Comparison of ENCODE assay signal across 23 cellular contexts in genomic region chr3:178562869-178563232, GRCh38. TPM values are rescaled to one million over a fixed set of nuclear protein-coding genes. Genes with fewer than 3 reads are reported as not detected.
DNase-seq lines count a peak whose midpoint lies in the region; ATAC-seq and TF ChIP-seq lines count a peak whose summit lies in the region.
"Had no signal": no experiment of that assay in that cellular context is flagged by ENCODE, and none has a peak within 500 bp of the region (broad histone marks: within the 10 kb centered on the region; RNA-seq: fewer than 3 reads in every experiment).

No MANE protein-coding gene starts in this region.

- CTCF ChIA-PET in BJ (lab: Yijun Ruan, JAX) = no interaction called here
- CTCF ChIA-PET in CD4-positive, alpha-beta memory T cell (lab: Charles Lee; ENCODE audit: partially characterized antibody) = no interaction called here

- H3K9ac ChIP-seq in endocrine pancreas (ENCODE audit: control insufficient read depth, insufficient read depth, low read length) = no peak overlapping the region
- H3K9ac ChIP-seq in mesenchymal stem cell (ENCODE audit: low read length) = no peak overlapping the region

- H3K79me1 ChIP-seq in mesenchymal stem cell (replicated peaks; ENCODE audit: low read length, poor library complexity, severe bottlenecking) = no peaks in the 10 kb centered on the region

- H3K9me3 Mint-ChIP-seq in CD4-positive, alpha-beta memory T cell = no peaks in the 10 kb centered on the region

- H4K8ac ChIP-seq in mesenchymal stem cell (ENCODE audit: low read length) = no peak overlapping the region

- POLR2A ChIA-PET in BJ (lab: Charles Lee) = no interaction called here
- POLR2A ChIA-PET in CD4-positive, alpha-beta memory T cell (lab: Charles Lee; ENCODE audit: partially characterized antibody) = no interaction called here

- H3K27ac ChIP-seq in mesenchymal stem cell (ENCODE audit: low read length, poor library complexity, severe bottlenecking) = no peak overlapping the region
- H3K27ac ChIP-seq in CD4-positive, alpha-beta memory T cell (ENCODE audit: low read depth, low read length) = no peak overlapping the region
- H3K27ac ChIP-seq: colonic mucosa, PC-9 had no signal

- H3K27me3 ChIP-seq in BJ (ENCODE audit: control insufficient read depth, insufficient read depth, low read length) = no peaks in the 10 kb centered on the region
- H3K27me3 ChIP-seq in endocrine pancreas (ENCODE audit: control insufficient read depth, insufficient read depth, low read length) = no peaks in the 10 kb centered on the region
- no peaks in the 10 kb centered on the region for H3K27me3 ChIP-seq in mesenchymal stem cell (ENCODE audit: control insufficient read depth in 1 of 2, insufficient read depth in 1 of 2, low read length in 2 of 2)
- H3K27me3 ChIP-seq in CD4-positive, alpha-beta memory T cell (ENCODE audit: insufficient read depth, low read length) = no peaks in the 10 kb centered on the region
- H3K27me3 ChIP-seq: colonic mucosa had no signal

- no peak overlapping the region for H2BK12ac ChIP-seq in mesenchymal stem cell (ENCODE audit: low read length in 2 of 2)

- peaks cover 36% of the 10 kb centered on the region for H3K4me1 ChIP-seq in endocrine pancreas (ENCODE audit: control insufficient read depth, insufficient read depth, low read length)
- H3K4me1 ChIP-seq in mesenchymal stem cell (ENCODE audit: control insufficient read depth, insufficient read depth, low read depth, low read length) = peaks cover 3% of the 10 kb centered on the region
- no peaks in the 10 kb centered on the region for H3K4me1 ChIP-seq in CD4-positive, alpha-beta memory T cell (ENCODE audit: insufficient read depth, low read length)
- H3K4me1 ChIP-seq: colonic mucosa, HAP-1 had no signal

- no peaks in the 10 kb centered on the region for H3K27me3 Mint-ChIP-seq in CD4-positive, alpha-beta memory T cell

- no peak overlapping the region for H3K18ac ChIP-seq in mesenchymal stem cell (ENCODE audit: low read depth in 1 of 2, low read length in 2 of 2)

- DNase-seq in BJ (ENCODE audit: low read depth) (peak; percentile 25), HT1080 (ENCODE audit: low read depth) (peak; percentile 54), mesenchymal stem cell (peak; percentile 23), middle frontal gyrus (ENCODE audit: extremely low spot score, low spot score) (no peak)
- DNase-seq in stimulated activated CD4-positive, alpha-beta T cell treated with anti-CD3 and anti-CD28 coated beads, Interleukin-1b, Interleukin-23, amount 100 ng/mL, for 48 hours = no peak
- no peak for DNase-seq in CD4-positive, alpha-beta memory T cell
- DNase-seq: activated CD4-positive, alpha-beta T cell treated with anti-CD3 and anti-CD28 coated beads, Interleukin-2, amount 50 U/mL, for 1 hour; activated naive CD4-positive, alpha-beta T cell; AML-193; anterior cingulate cortex; colonic mucosa; immature natural killer cell; Karpas-422; NCI-H1417 treated with DMSO at 0.1 percent for 48 hours; NCI-H2171 treated with DMSO at 0.1 percent for 48 hours; NCI-H748 treated with DMSO at 0.1 percent for 48 hours; PC-9; retina; stimulated activated CD4-positive, alpha-beta T cell treated with anti-CD3 and anti-CD28 coated beads, Interleukin-2, amount 100 ng/mL, for 24 hours had no signal

- H2BK120ac ChIP-seq in mesenchymal stem cell (ENCODE audit: low read depth, low read length) = no peak overlapping the region

- H3K4ac ChIP-seq in mesenchymal stem cell (ENCODE audit: low read depth in 1 of 2, low read length in 2 of 2) = peak overlapping the region in 1 of 2 experiments; percentile 13

- no peak for ATAC-seq in GM21619 (IDR thresholded peaks at IDR 0.05; ENCODE audit: unreplicated experiment)
- ATAC-seq: SK-N-SH treated with all-trans-retinoic acid at 6 μM for 48 hours had no signal

- no peak overlapping the region for H4K91ac ChIP-seq in mesenchymal stem cell (ENCODE audit: low read length)

- no peak overlapping the region for H3K23ac ChIP-seq in mesenchymal stem cell (ENCODE audit: low read length in 2 of 2)

- H3K36me3 ChIP-seq in BJ (ENCODE audit: control insufficient read depth, insufficient read depth, low read length) = no peaks in the 10 kb centered on the region
- no peaks in the 10 kb centered on the region for H3K36me3 ChIP-seq in endocrine pancreas (ENCODE audit: control insufficient read depth, insufficient read depth, low read length)
- no peaks in the 10 kb centered on the region for H3K36me3 ChIP-seq in mesenchymal stem cell (ENCODE audit: control insufficient read depth in 1 of 2, insufficient read depth in 2 of 2, low read depth in 1 of 2, low read length in 2 of 2)
- H3K36me3 ChIP-seq in CD4-positive, alpha-beta memory T cell (ENCODE audit: insufficient read depth, low read length) = no peaks in the 10 kb centered on the region
- H3K36me3 ChIP-seq: colonic mucosa, HAP-1 had no signal

- intact Hi-C loops in CD4-positive, alpha-beta memory T cell (cut with micrococcal nuclease) = no loop called here

- H2AFZ ChIP-seq in mesenchymal stem cell (ENCODE audit: low read depth, low read length) = no peak overlapping the region
- H2AFZ ChIP-seq: PC-9 had no signal

- H3K27ac Mint-ChIP-seq in CD4-positive, alpha-beta memory T cell = no peak overlapping the region
- H3K27ac Mint-ChIP-seq: immature natural killer cell had no signal

- no peak for TF ChIP-seq CTCF in BJ (IDR thresholded peaks at IDR 0.05; ENCODE audit: insufficient read depth, low read depth, low read length)

- no peak overlapping the region for H3K4me3 Mint-ChIP-seq in CD4-positive, alpha-beta memory T cell
- H3K4me3 Mint-ChIP-seq: immature natural killer cell had no signal

- no peak overlapping the region for H2BK5ac ChIP-seq in mesenchymal stem cell (ENCODE audit: low read depth, low read length, poor library complexity, severe bottlenecking)

- WGBS in mesenchymal stem cell = 65% methylated on average over 1 of the region's 1 CpG

- H2AK5ac ChIP-seq in mesenchymal stem cell (ENCODE audit: low read length, severe bottlenecking) = no peak overlapping the region

- H3K14ac ChIP-seq in mesenchymal stem cell (ENCODE audit: low read length in 2 of 2) = no peak overlapping the region

- H2BK15ac ChIP-seq in mesenchymal stem cell (ENCODE audit: low read depth, poor library complexity, severe bottlenecking) = no peak overlapping the region

- no peaks in the 10 kb centered on the region for H3K36me3 Mint-ChIP-seq in CD4-positive, alpha-beta memory T cell

- no peak overlapping the region for H3K4me3 ChIP-seq in BJ (ENCODE audit: low read depth, low read length)
- peak overlapping the region; percentile 94 for H3K4me3 ChIP-seq in endocrine pancreas (ENCODE audit: control insufficient read depth, insufficient read depth, low read length)
- H3K4me3 ChIP-seq in mesenchymal stem cell (ENCODE audit: insufficient read depth in 1 of 2, low read depth in 1 of 2, low read length in 2 of 2) = peak overlapping the region in 1 of 2 experiments; percentile 25
- H3K4me3 ChIP-seq in CD4-positive, alpha-beta memory T cell (ENCODE audit: low read length in 2 of 2) = no peak overlapping the region
- H3K4me3 ChIP-seq: colonic mucosa, HAP-1, PC-9 had no signal

- H3K4me1 Mint-ChIP-seq in CD4-positive, alpha-beta memory T cell = no peaks in the 10 kb centered on the region
- H3K4me1 Mint-ChIP-seq: immature natural killer cell had no signal

- H3K4me2 ChIP-seq in mesenchymal stem cell (ENCODE audit: low read length, poor library complexity, severe bottlenecking) = no peak overlapping the region
- H3K4me2 ChIP-seq: PC-9 had no signal

- H3K9me3 ChIP-seq in endocrine pancreas (ENCODE audit: control insufficient read depth, low read length) (no peaks in the 10 kb centered on the region), mesenchymal stem cell (ENCODE audit: control insufficient read depth, low read length) (no peaks in the 10 kb centered on the region)
- no peaks in the 10 kb centered on the region for H3K9me3 ChIP-seq in CD4-positive, alpha-beta memory T cell (ENCODE audit: control insufficient read depth in 1 of 2, low read length in 2 of 2)
- H3K9me3 ChIP-seq: colonic mucosa, HAP-1 had no signal

RNA-seq across cellular contexts. Expression of gene KCNMB2, which starts 26.6 kb away (rescaled TPM):
- not detected in 2 replicates for polyA plus RNA-seq in BJ (2011; rRNA removed)
- polyA minus RNA-seq in BJ (2011; rRNA and poly(A)+ RNA removed) = 0.38 TPM in 1 of 2 replicates, not detected in the other
- not detected in 2 replicates for total RNA-seq in HT1080 (2014; rRNA removed; shearing (Covaris generic))
- polyA plus RNA-seq in HT1080 (2015; cell fraction: cytosol; rRNA removed) = not detected in 2 replicates
- not detected in 2 replicates for polyA plus RNA-seq in HT1080 (2015; cell fraction: nucleus; rRNA removed)
- polyA plus RNA-seq in mesenchymal stem cell (2013, experiment 1 of 2) = 1.8 TPM
- polyA plus RNA-seq in mesenchymal stem cell (2013, experiment 2 of 2) = 1.8 TPM
- not detected for total RNA-seq in CD4-positive, alpha-beta memory T cell
- not detected for polyA plus RNA-seq in CD4-positive, alpha-beta memory T cell
- total RNA-seq: PC-9 had no signal
- polyA plus RNA-seq: immature natural killer cell had no signal

Comparison
In these comparisons a context has a peak if more than half of its experiments do, and no peak if none do; other contexts are left out.
1. DNase-seq: peak in BJ (single experiment), HT1080 (single experiment) and mesenchymal stem cell (single experiment); none in stimulated activated CD4-positive, alpha-beta T cell treated with anti-CD3 and anti-CD28 coated beads, Interleukin-1b, Interleukin-23, amount 100 ng/mL, for 48 hours (single experiment), middle frontal gyrus (single experiment) and CD4-positive, alpha-beta memory T cell (0 of 5).